Comparison of ENCODE assay signal across 8 cellular contexts in the genomic region with DNA sequence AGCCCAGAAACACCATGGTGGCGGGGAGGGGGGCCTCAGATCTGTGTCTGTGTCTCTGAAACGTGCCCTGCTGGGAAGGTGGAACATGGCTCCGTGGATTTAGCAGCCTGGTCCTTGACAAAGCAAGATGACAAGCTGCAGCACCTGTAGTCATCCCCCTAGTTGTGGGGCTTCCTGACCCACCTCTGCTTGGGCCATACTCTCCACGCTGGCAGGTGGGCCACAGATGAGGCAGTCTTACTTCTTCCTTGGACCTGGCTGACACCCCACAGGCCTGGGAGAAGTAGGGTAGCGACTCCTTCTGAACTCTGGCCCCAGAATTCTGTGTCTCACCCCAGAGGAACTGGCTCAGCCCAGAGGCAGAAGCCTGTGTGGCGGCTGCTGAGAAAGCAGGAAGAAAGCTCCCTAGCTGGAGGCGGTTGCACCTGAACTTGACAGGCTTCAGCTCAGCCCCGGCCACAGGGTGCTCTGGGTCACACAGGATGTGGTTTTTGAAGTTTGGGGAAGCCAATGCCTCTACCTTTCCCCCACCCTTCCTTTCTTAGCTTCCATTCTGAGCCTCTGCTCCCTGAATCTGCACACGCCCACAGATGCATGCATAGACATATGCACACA.
DNase-seq lines count a peak whose midpoint lies in the region; ATAC-seq lines count a peak whose summit lies in the region.

No MANE protein-coding gene starts in this region.

- H3K36me3 Mint-ChIP-seq in stimulated activated naive B cell treated with anti-CD40 and anti-IgM and Interleukin-4, amounts not matched to agents 10 μg/mL and 1 μg/mL and 100 μg/mL, for 72 hours = no peaks in the 10 kb centered on the region

- DNase-seq in T-helper 22 cell (ENCODE audit: low read depth) (peak; percentile 56), retina (no peak), RKO (ENCODE audit: low spot score) (no peak), HUDEP-2 (lab: John Stamatoyannopoulos, UW; ENCODE audit: unreplicated experiment in 76 of 76) (no peak)
- peak; percentile 19 for DNase-seq in effector CD8-positive, alpha-beta T cell (lab: John Stamatoyannopoulos, UW)
- DNase-seq in stimulated activated naive B cell treated with anti-CD40 and anti-IgM and Interleukin-4, amounts not matched to agents 10 μg/mL and 1 μg/mL and 100 μg/mL, for 72 hours = peak; percentile 67

- ATAC-seq in GM18868 (IDR thresholded peaks at IDR 0.05; ENCODE audit: unreplicated experiment) (peak; percentile 89), HG03060 (IDR thresholded peaks at IDR 0.05; ENCODE audit: low read depth, unreplicated experiment) (peak; percentile 89)
- peak; percentile 95 to 97 for ATAC-seq in stimulated activated naive B cell treated with anti-CD40 and anti-IgM and Interleukin-4, amounts not matched to agents 10 μg/mL and 1 μg/mL and 100 μg/mL, for 72 hours (replicated peaks)

- H3K27me3 Mint-ChIP-seq in stimulated activated naive B cell treated with anti-CD40 and anti-IgM and Interleukin-4, amounts not matched to agents 10 μg/mL and 1 μg/mL and 100 μg/mL, for 72 hours = no peaks in the 10 kb centered on the region

- H3K9me3 Mint-ChIP-seq in stimulated activated naive B cell treated with anti-CD40 and anti-IgM and Interleukin-4, amounts not matched to agents 10 μg/mL and 1 μg/mL and 100 μg/mL, for 72 hours = no peaks in the 10 kb centered on the region

- peak overlapping the region; percentile 94 for H3K27ac Mint-ChIP-seq in stimulated activated naive B cell treated with anti-CD40 and anti-IgM and Interleukin-4, amounts not matched to agents 10 μg/mL and 1 μg/mL and 100 μg/mL, for 72 hours

- H3K4me1 Mint-ChIP-seq in stimulated activated naive B cell treated with anti-CD40 and anti-IgM and Interleukin-4, amounts not matched to agents 10 μg/mL and 1 μg/mL and 100 μg/mL, for 72 hours = peaks cover 36 to 55% of the 10 kb centered on the region in 2 donors

- peak overlapping the region; percentile 64 to 69 for H3K4me3 Mint-ChIP-seq in stimulated activated naive B cell treated with anti-CD40 and anti-IgM and Interleukin-4, amounts not matched to agents 10 μg/mL and 1 μg/mL and 100 μg/mL, for 72 hours

Comparison
In these comparisons a context has a peak if more than half of its experiments do, and no peak if none do; other contexts are left out.
1. DNase-seq: peak in T-helper 22 cell (single experiment), effector CD8-positive, alpha-beta T cell (single experiment) and stimulated activated naive B cell treated with anti-CD40 and anti-IgM and Interleukin-4, amounts not matched to agents 10 μg/mL and 1 μg/mL and 100 μg/mL, for 72 hours (single experiment); none in retina (single experiment), RKO (single experiment) and HUDEP-2 (0 of 76).
2. Peak in every context shown above with its lines, with median percentiles within 50 percentile points of each other: ATAC-seq.